ENCODE assay signal across 8 cellular contexts in genomic region chr16:67893791-67894399, GRCh38. TPM values are rescaled to one million over a fixed set of nuclear protein-coding genes. Genes with fewer than 3 reads are reported as not detected.
DNase-seq lines count a peak whose midpoint lies in the region; ATAC-seq, FAIRE-seq and TF ChIP-seq lines count a peak whose summit lies in the region.

No MANE protein-coding gene starts in this region.

- TF ChIP-seq EP300 in HepG2 (IDR thresholded peaks at IDR 0.05; ENCODE audit: low read depth in 2 of 2, low read length in 2 of 2) (no peak), HepG2 (CRISPR knock-in tag; IDR thresholded peaks at IDR 0.05; ENCODE audit: borderline replicate concordance) (no peak), upper lobe of left lung (IDR thresholded peaks at IDR 0.05) (no peak)

- POLR2A ChIA-PET in HepG2 (lab: Yijun Ruan, JAX) = interaction anchor here (1.0 to 3.0 kb wide), 7 partner anchors 11 to 87 kb away, joined by 3 to 32 read pairs (median 4); partner anchors contain the start of genes CTRL, EDC4, NRN1L and RANBP10

- peak overlapping the region; percentile 86 for H3K4me2 ChIP-seq in HepG2 (ENCODE audit: low read depth, low read length)

- CTCF ChIA-PET in HepG2 (lab: Yijun Ruan, JAX; ENCODE audit: low intra/inter-chr PET ratio, low total read pairs) = interaction anchor here (1.1 kb wide), 1 partner anchor 35 kb away, joined by 3 read pairs; no protein-coding TSS in a partner anchor

- H3K4me1 ChIP-seq in heart right ventricle (peaks cover 13 to 60% (median 53%) of the 10 kb centered on the region in 9 donors), adrenal gland (replicated peaks in 1 of 2) (peaks cover 13 to 31% of the 10 kb centered on the region in 2 donors), HepG2 (ENCODE audit: insufficient read depth, low read length) (peaks cover 51% of the 10 kb centered on the region), upper lobe of left lung (peaks cover 31 to 50% (median 41%) of the 10 kb centered on the region in 4 donors)

- H3K79me2 ChIP-seq in HepG2 (ENCODE audit: insufficient read depth, low read length) = peaks cover 40% of the 10 kb centered on the region

- intact Hi-C loops in heart right ventricle (cut with DNase I) = loop anchor here in 1 of 10 donors (5.0 kb wide), 1 partner anchor 52 kb away; the partner anchor contains the start of gene THAP11
- intact Hi-C loops in cardiac septum (cut with DNase I) = loop anchor here (5.0 kb wide), 1 partner anchor 128 kb away; the partner anchor contains the start of genes DDX28 and DUS2
- intact Hi-C loops in adrenal gland (cut with DNase I) = no loop called here
- intact Hi-C loops in HepG2 (cut with micrococcal nuclease; ENCODE audit: unreplicated experiment) = loop anchor here (1.0 to 2.0 kb wide), 2 partner anchors 20 to 35 kb away; no protein-coding TSS in a partner anchor

- in situ Hi-C loops in HepG2 (cut with HindIII; ENCODE audit: extremely low pct_ligation_motif_present, low pct_unique_long_range_greater_than_20kb) = no loop called here

- FAIRE-seq in HepG2 (lab: Jason Lieb, UNC) = peak; percentile 63

- 24 to 26% methylated on average over 11 of the region's 11 CpGs for WGBS in heart right ventricle, 2 donors
- WGBS in adrenal gland, 4 donors = 22 to 24% (median 24%) methylated on average over 11 of the region's 11 CpGs
- WGBS in HepG2 (ENCODE audit: low lambda C conversion rate) = 2% methylated on average over 11 of the region's 11 CpGs
- WGBS in upper lobe of left lung, 2 donors = 22 to 30% methylated on average over 11 of the region's 11 CpGs

- H3K9ac ChIP-seq in HepG2 (ENCODE audit: insufficient read depth, low read depth, low read length) = peak overlapping the region; percentile 99

- H2AFZ ChIP-seq in HepG2 (ENCODE audit: low read length) = no peak overlapping the region

- TF ChIP-seq POLR2A in adrenal gland (IDR thresholded peaks at IDR 0.05) (no peak), HepG2 (IDR thresholded peaks at IDR 0.05; ENCODE audit: insufficient read depth in 1 of 2, low read depth in 2 of 2, low read length in 2 of 2) (peak in 1 of 2 experiments; percentile 81; a peak in 2 of 4 replicates), upper lobe of left lung (IDR thresholded peaks at IDR 0.05) (no peak)

- H4K20me1 ChIP-seq in HepG2 (ENCODE audit: insufficient read depth, low read length) = peaks cover 7% of the 10 kb centered on the region; the same call in 1 of the 2 replicates

- H3K27ac ChIP-seq in heart right ventricle (peak overlapping the region; percentile 87 to 99 (median 97)), adrenal gland (peak overlapping the region; percentile 91 to 98 (median 96)), HepG2 (ENCODE audit: extremely low read length, insufficient read depth, low read length) (peak overlapping the region; percentile 90), upper lobe of left lung (peak overlapping the region; percentile 95 to 97 (median 97))

- TSS peak; percentile 66 for BruUV-seq in HepG2 (replicated peaks; lab: Mats Ljungman, UMichigan)

- TF ChIP-seq RAD21 in HepG2 (CRISPR knock-in tag; IDR thresholded peaks at IDR 0.05) = no peak

- no peak for ATAC-seq in heart right ventricle
- ATAC-seq in HepG2 = peak; percentile 34
- ATAC-seq in upper lobe of left lung (ENCODE audit: low FRiP score in 2 of 2) = no peak

- H3K36me3 ChIP-seq in heart right ventricle (no peaks in the 10 kb centered on the region), adrenal gland (replicated peaks in 1 of 2) (no peaks in the 10 kb centered on the region), HepG2 (replicated peaks in 1 of 2; ENCODE audit: control insufficient read depth in 1 of 2, insufficient read depth in 2 of 2, low read length in 2 of 2) (no peaks in the 10 kb centered on the region), upper lobe of left lung (no peaks in the 10 kb centered on the region)

- TF ChIP-seq CTCF in heart right ventricle (IDR thresholded peaks at IDR 0.05) = no peak
- TF ChIP-seq CTCF in adrenal gland (IDR thresholded peaks at IDR 0.05) = no peak
- TF ChIP-seq CTCF in HepG2 (CRISPR knock-in tag; IDR thresholded peaks at IDR 0.05) = no peak
- no peak for TF ChIP-seq CTCF in upper lobe of left lung (IDR thresholded peaks at IDR 0.05)

- H3K4me3 ChIP-seq in heart right ventricle (peak overlapping the region; percentile 72 to 100 (median 96)), adrenal gland (peak overlapping the region; percentile 41 to 97 (median 65)), HepG2 (replicated peaks in 1 of 3; ENCODE audit: insufficient read depth in 1 of 3, low read depth in 2 of 3, low read length in 3 of 3) (peak overlapping the region; percentile 93 to 99 (median 98)), upper lobe of left lung (peak overlapping the region; percentile 78 to 97 (median 85))

- no peaks in the 10 kb centered on the region for H3K27me3 ChIP-seq in heart right ventricle
- no peaks in the 10 kb centered on the region for H3K27me3 ChIP-seq in adrenal gland
- H3K27me3 ChIP-seq in HepG2 (ENCODE audit: control insufficient read depth in 1 of 2, insufficient read depth in 2 of 2, low read length in 2 of 2) = no peaks in the 10 kb centered on the region; a peak in 1 of 5 replicates
- H3K27me3 ChIP-seq in upper lobe of left lung = no peaks in the 10 kb centered on the region

- H3K9me3 ChIP-seq in heart right ventricle (no peaks in the 10 kb centered on the region), adrenal gland (replicated peaks in 1 of 3) (no peaks in the 10 kb centered on the region), HepG2 (ENCODE audit: low read length) (no peaks in the 10 kb centered on the region), upper lobe of left lung (no peaks in the 10 kb centered on the region)

- DNase-seq in heart right ventricle (no peak), cardiac septum (ENCODE audit: low spot score) (no peak), adrenal gland (peak in 1 of 7 donors; percentile 44), HepG2 (ENCODE audit: low spot score) (peak; percentile 60), upper lobe of left lung (no peak), NCI-H748 treated with DMSO at 0.1 percent for 48 hours (lab: John Stamatoyannopoulos, UW) (no peak), NCI-H2196 (lab: John Stamatoyannopoulos, UW; ENCODE audit: unreplicated experiment) (no peak), glomerular visceral epithelial cell (ENCODE audit: extremely low spot score) (no peak)

RNA-seq across cellular contexts. Expression of gene PSKH1, which starts 0.8 kb away (rescaled TPM):
- total RNA-seq in heart right ventricle (10 to 100 TPM; 16.0 to 24.5 (median 20.5) TPM), cardiac septum (22.6 TPM), adrenal gland (10 to 100 TPM; 19.9 to 43.7 (median 29.1) TPM), HepG2 (2016; rRNA removed; fragmentation: Illumina TruSeq; extraction: Trizol) (8.4 and 12.9 TPM in 2 replicates), upper lobe of left lung (10 to 100 TPM; 21.9 to 36.5 (median 31.5) TPM)
- polyA plus RNA-seq in heart right ventricle (10 to 100 TPM; 15.7 to 22.9 TPM), adrenal gland (10 to 100 TPM in 2 of 3 donors, 1 to 10 TPM in 1; 9.5 to 18.2 (median 15.4) TPM), HepG2 (2011; rRNA removed) (19.1 and 45.7 TPM in 2 replicates)
- total RNA-seq in HepG2 (2016; cell fraction: cytosol; rRNA removed; fragmentation: Illumina TruSeq; extraction: Trizol; ENCODE audit: low read depth) = 19.3 and 21.7 TPM in 2 replicates
- 11.2 and 11.8 TPM in 2 replicates for total RNA-seq in HepG2 (2016; cell fraction: insoluble cytoplasmic fraction; rRNA removed; fragmentation: Illumina TruSeq; extraction: Trizol)
- 29.0 and 30.2 TPM in 2 replicates for total RNA-seq in HepG2 (2016; cell fraction: membrane; rRNA removed; fragmentation: Illumina TruSeq; extraction: Trizol)
- total RNA-seq in HepG2 (2016; cell fraction: nucleus; rRNA removed; fragmentation: Illumina TruSeq; extraction: Trizol) = 10.0 and 11.3 TPM in 2 replicates
- polyA plus RNA-seq in HepG2 (2011; cell fraction: cytosol; rRNA removed) = 25.6 and 28.0 TPM in 2 replicates
- 28.8 and 29.7 TPM in 2 replicates for polyA plus RNA-seq in HepG2 (2011; cell fraction: nucleus; rRNA removed)
- 18.9 and 23.9 TPM in 2 replicates for polyA plus RNA-seq in HepG2 (2012)
- polyA plus RNA-seq in HepG2 (2016; cell fraction: cytosol; fragmentation: Illumina TruSeq; extraction: Trizol; ENCODE audit: low read depth) = 17.3 and 28.4 TPM in 2 replicates
- 25.1 and 27.8 TPM in 2 replicates for polyA plus RNA-seq in HepG2 (2016; cell fraction: insoluble cytoplasmic fraction; fragmentation: Illumina TruSeq; extraction: Trizol; ENCODE audit: low read depth)
- 46.7 and 49.0 TPM in 2 replicates for polyA plus RNA-seq in HepG2 (2016; cell fraction: membrane; fragmentation: Illumina TruSeq; extraction: Trizol; ENCODE audit: low read depth)
- polyA plus RNA-seq in HepG2 (2016; cell fraction: nucleus; fragmentation: Illumina TruSeq; extraction: Trizol; ENCODE audit: insufficient read depth, low read depth) = 19.1 and 27.5 TPM in 2 replicates
- 49.1 and 87.7 TPM in 2 replicates for polyA minus RNA-seq in HepG2 (2011; rRNA and poly(A)+ RNA removed; ENCODE audit: low replicate concordance)
- 17.5 and 18.7 TPM in 2 replicates for polyA minus RNA-seq in HepG2 (2011; cell fraction: cytosol; rRNA and poly(A)+ RNA removed)
- polyA minus RNA-seq in HepG2 (2011; cell fraction: nucleus; rRNA and poly(A)+ RNA removed) = 16.0 and 20.4 TPM in 2 replicates

RNA-seq across cellular contexts. Expression of gene NRN1L, which starts 9.2 kb away (rescaled TPM):
- total RNA-seq in heart right ventricle (1 to 10 TPM in 6 of 10 donors, not detected in 4; 1.1 to 2.7 (median 1.5) TPM), cardiac septum (2.1 TPM), adrenal gland (1 to 10 TPM in 2 of 8 donors, under 1 TPM in 4, not detected in 2; 0.72 to 2.1 (median 0.90) TPM), HepG2 (2016; rRNA removed; fragmentation: Illumina TruSeq; extraction: Trizol) (0.53 TPM in 1 of 2 replicates, not detected in the other), upper lobe of left lung (1 to 10 TPM in 5 of 6 donors, not detected in 1; 1.6 to 4.2 (median 2.3) TPM)
- polyA plus RNA-seq in heart right ventricle (1 to 10 TPM; 1.8 to 4.0 TPM), adrenal gland (1 to 10 TPM in 2 of 3 donors, under 1 TPM in 1; 0.99 to 6.8 (median 2.5) TPM), HepG2 (2011; rRNA removed) (1.2 and 1.3 TPM in 2 replicates)
- not detected in 2 replicates for total RNA-seq in HepG2 (2016; cell fraction: cytosol; rRNA removed; fragmentation: Illumina TruSeq; extraction: Trizol; ENCODE audit: low read depth)
- 0.24 TPM in 1 of 2 replicates, not detected in the other for total RNA-seq in HepG2 (2016; cell fraction: insoluble cytoplasmic fraction; rRNA removed; fragmentation: Illumina TruSeq; extraction: Trizol)
- 0.38 TPM in 1 of 2 replicates, not detected in the other for total RNA-seq in HepG2 (2016; cell fraction: membrane; rRNA removed; fragmentation: Illumina TruSeq; extraction: Trizol)
- total RNA-seq in HepG2 (2016; cell fraction: nucleus; rRNA removed; fragmentation: Illumina TruSeq; extraction: Trizol) = not detected in 2 replicates
- 0.33 and 0.93 TPM in 2 replicates for polyA plus RNA-seq in HepG2 (2011; cell fraction: cytosol; rRNA removed)
- polyA plus RNA-seq in HepG2 (2011; cell fraction: nucleus; rRNA removed) = 11.7 and 16.3 TPM in 2 replicates
- polyA plus RNA-seq in HepG2 (2012) = 0.90 and 2.0 TPM in 2 replicates
- 0.19 TPM in 1 of 2 replicates, not detected in the other for polyA plus RNA-seq in HepG2 (2016; cell fraction: cytosol; fragmentation: Illumina TruSeq; extraction: Trizol; ENCODE audit: low read depth)
- polyA plus RNA-seq in HepG2 (2016; cell fraction: insoluble cytoplasmic fraction; fragmentation: Illumina TruSeq; extraction: Trizol; ENCODE audit: low read depth) = not detected in 2 replicates
- not detected in 2 replicates for polyA plus RNA-seq in HepG2 (2016; cell fraction: membrane; fragmentation: Illumina TruSeq; extraction: Trizol; ENCODE audit: low read depth)
- 1.4 and 1.9 TPM in 2 replicates for polyA plus RNA-seq in HepG2 (2016; cell fraction: nucleus; fragmentation: Illumina TruSeq; extraction: Trizol; ENCODE audit: insufficient read depth, low read depth)
- 0.86 TPM in 1 of 2 replicates, not detected in the other for polyA minus RNA-seq in HepG2 (2011; rRNA and poly(A)+ RNA removed; ENCODE audit: low replicate concordance)
- polyA minus RNA-seq in HepG2 (2011; cell fraction: cytosol; rRNA and poly(A)+ RNA removed) = not detected in 2 replicates
- not detected in 2 replicates for polyA minus RNA-seq in HepG2 (2011; cell fraction: nucleus; rRNA and poly(A)+ RNA removed)

RNA-seq across cellular contexts. Expression of gene EDC4, which starts 21.0 kb away (rescaled TPM):
- total RNA-seq in heart right ventricle (10 to 100 TPM; 25.8 to 41.6 (median 31.3) TPM), cardiac septum (43.8 TPM), adrenal gland (10 to 100 TPM; 34.0 to 70.8 (median 54.1) TPM), HepG2 (2016; rRNA removed; fragmentation: Illumina TruSeq; extraction: Trizol) (53.4 and 59.1 TPM in 2 replicates), upper lobe of left lung (100 to 1,000 TPM in 1 of 6 donors, 10 to 100 TPM in 5; 41.6 to 101 (median 65.0) TPM)
- polyA plus RNA-seq in heart right ventricle (10 to 100 TPM; 30.2 to 46.8 TPM), adrenal gland (100 to 1,000 TPM in 1 of 3 donors, 10 to 100 TPM in 2; 57.8 to 115 (median 73.3) TPM), HepG2 (2011; rRNA removed) (51.4 and 65.8 TPM in 2 replicates)
- 3.4 and 6.4 TPM in 2 replicates for total RNA-seq in HepG2 (2016; cell fraction: cytosol; rRNA removed; fragmentation: Illumina TruSeq; extraction: Trizol; ENCODE audit: low read depth)
- 49.7 and 63.5 TPM in 2 replicates for total RNA-seq in HepG2 (2016; cell fraction: insoluble cytoplasmic fraction; rRNA removed; fragmentation: Illumina TruSeq; extraction: Trizol)
- 14.5 and 17.3 TPM in 2 replicates for total RNA-seq in HepG2 (2016; cell fraction: membrane; rRNA removed; fragmentation: Illumina TruSeq; extraction: Trizol)
- total RNA-seq in HepG2 (2016; cell fraction: nucleus; rRNA removed; fragmentation: Illumina TruSeq; extraction: Trizol) = 56.7 and 57.8 TPM in 2 replicates
- polyA plus RNA-seq in HepG2 (2011; cell fraction: cytosol; rRNA removed) = 31.1 and 42.0 TPM in 2 replicates
- 315 and 402 TPM in 2 replicates for polyA plus RNA-seq in HepG2 (2011; cell fraction: nucleus; rRNA removed)
- polyA plus RNA-seq in HepG2 (2012) = 35.8 and 45.8 TPM in 2 replicates
- 3.8 and 5.4 TPM in 2 replicates for polyA plus RNA-seq in HepG2 (2016; cell fraction: cytosol; fragmentation: Illumina TruSeq; extraction: Trizol; ENCODE audit: low read depth)
- polyA plus RNA-seq in HepG2 (2016; cell fraction: insoluble cytoplasmic fraction; fragmentation: Illumina TruSeq; extraction: Trizol; ENCODE audit: low read depth) = 41.9 and 50.8 TPM in 2 replicates
- 4.5 and 8.2 TPM in 2 replicates for polyA plus RNA-seq in HepG2 (2016; cell fraction: membrane; fragmentation: Illumina TruSeq; extraction: Trizol; ENCODE audit: low read depth)
- polyA plus RNA-seq in HepG2 (2016; cell fraction: nucleus; fragmentation: Illumina TruSeq; extraction: Trizol; ENCODE audit: insufficient read depth, low read depth) = 159 and 172 TPM in 2 replicates
- polyA minus RNA-seq in HepG2 (2011; rRNA and poly(A)+ RNA removed; ENCODE audit: low replicate concordance) = 150 and 170 TPM in 2 replicates
- 37.8 and 44.5 TPM in 2 replicates for polyA minus RNA-seq in HepG2 (2011; cell fraction: cytosol; rRNA and poly(A)+ RNA removed)
- polyA minus RNA-seq in HepG2 (2011; cell fraction: nucleus; rRNA and poly(A)+ RNA removed) = 61.0 and 65.3 TPM in 2 replicates

RNA-seq across cellular contexts. Expression of gene CTRL, which starts 37.8 kb away (rescaled TPM):
- 1 to 10 TPM in 2 of 10 donors, under 1 TPM in 8; 0.39 to 1.6 (median 0.84) TPM for total RNA-seq in heart right ventricle
- 1 to 10 TPM in 1 of 2 donors, under 1 TPM in 1; 0.74 to 2.0 TPM for polyA plus RNA-seq in heart right ventricle
- total RNA-seq in cardiac septum = not detected
- total RNA-seq in adrenal gland = 1 to 10 TPM in 4 of 8 donors, under 1 TPM in 3, not detected in 1; 0.26 to 2.2 (median 1.2) TPM
- polyA plus RNA-seq in adrenal gland = 1 to 10 TPM in 2 of 3 donors, under 1 TPM in 1; 0.09 to 4.6 (median 3.2) TPM
- total RNA-seq in HepG2 (2016; rRNA removed; fragmentation: Illumina TruSeq; extraction: Trizol) = 1.1 and 2.7 TPM in 2 replicates
- total RNA-seq in HepG2 (2016; cell fraction: cytosol; rRNA removed; fragmentation: Illumina TruSeq; extraction: Trizol; ENCODE audit: low read depth) = 1.7 and 2.0 TPM in 2 replicates
- 1.9 and 2.5 TPM in 2 replicates for total RNA-seq in HepG2 (2016; cell fraction: insoluble cytoplasmic fraction; rRNA removed; fragmentation: Illumina TruSeq; extraction: Trizol)
- 2.8 and 4.0 TPM in 2 replicates for total RNA-seq in HepG2 (2016; cell fraction: membrane; rRNA removed; fragmentation: Illumina TruSeq; extraction: Trizol)
- 2.4 and 3.4 TPM in 2 replicates for total RNA-seq in HepG2 (2016; cell fraction: nucleus; rRNA removed; fragmentation: Illumina TruSeq; extraction: Trizol)
- 1.7 and 1.9 TPM in 2 replicates for polyA plus RNA-seq in HepG2 (2011; rRNA removed)
- polyA plus RNA-seq in HepG2 (2011; cell fraction: cytosol; rRNA removed) = 0.82 and 1.1 TPM in 2 replicates
- 8.1 and 10.3 TPM in 2 replicates for polyA plus RNA-seq in HepG2 (2011; cell fraction: nucleus; rRNA removed)
- 0.86 and 2.7 TPM in 2 replicates for polyA plus RNA-seq in HepG2 (2012)
- 2.1 and 2.2 TPM in 2 replicates for polyA plus RNA-seq in HepG2 (2016; cell fraction: cytosol; fragmentation: Illumina TruSeq; extraction: Trizol; ENCODE audit: low read depth)
- polyA plus RNA-seq in HepG2 (2016; cell fraction: insoluble cytoplasmic fraction; fragmentation: Illumina TruSeq; extraction: Trizol; ENCODE audit: low read depth) = 0.96 and 3.6 TPM in 2 replicates
- polyA plus RNA-seq in HepG2 (2016; cell fraction: membrane; fragmentation: Illumina TruSeq; extraction: Trizol; ENCODE audit: low read depth) = 1.7 and 2.4 TPM in 2 replicates
- 6.3 and 7.8 TPM in 2 replicates for polyA plus RNA-seq in HepG2 (2016; cell fraction: nucleus; fragmentation: Illumina TruSeq; extraction: Trizol; ENCODE audit: insufficient read depth, low read depth)
- polyA minus RNA-seq in HepG2 (2011; rRNA and poly(A)+ RNA removed; ENCODE audit: low replicate concordance) = 1.8 and 2.2 TPM in 2 replicates
- polyA minus RNA-seq in HepG2 (2011; cell fraction: cytosol; rRNA and poly(A)+ RNA removed) = not detected in 2 replicates
- polyA minus RNA-seq in HepG2 (2011; cell fraction: nucleus; rRNA and poly(A)+ RNA removed) = 0.90 and 2.0 TPM in 2 replicates
- total RNA-seq in upper lobe of left lung = 1 to 10 TPM; 1.6 to 4.2 (median 2.4) TPM

RNA-seq across cellular contexts. Expression of gene PSMB10, which starts 42.8 kb away (rescaled TPM):
- total RNA-seq in heart right ventricle = 100 to 1,000 TPM in 1 of 10 donors, 10 to 100 TPM in 9; 48.9 to 164 (median 62.8) TPM
- 100 to 1,000 TPM in 1 of 2 donors, 10 to 100 TPM in 1; 87.4 to 170 TPM for polyA plus RNA-seq in heart right ventricle
- total RNA-seq in cardiac septum = 66.1 TPM
- total RNA-seq in adrenal gland = 10 to 100 TPM; 42.0 to 71.9 (median 59.1) TPM
- polyA plus RNA-seq in adrenal gland = 100 to 1,000 TPM in 2 of 3 donors, 10 to 100 TPM in 1; 12.6 to 315 (median 305) TPM
- 65.9 and 71.3 TPM in 2 replicates for total RNA-seq in HepG2 (2016; rRNA removed; fragmentation: Illumina TruSeq; extraction: Trizol)
- total RNA-seq in HepG2 (2016; cell fraction: cytosol; rRNA removed; fragmentation: Illumina TruSeq; extraction: Trizol; ENCODE audit: low read depth) = 135 and 146 TPM in 2 replicates
- total RNA-seq in HepG2 (2016; cell fraction: insoluble cytoplasmic fraction; rRNA removed; fragmentation: Illumina TruSeq; extraction: Trizol) = 68.9 and 72.1 TPM in 2 replicates
- total RNA-seq in HepG2 (2016; cell fraction: membrane; rRNA removed; fragmentation: Illumina TruSeq; extraction: Trizol) = 107 and 122 TPM in 2 replicates
- total RNA-seq in HepG2 (2016; cell fraction: nucleus; rRNA removed; fragmentation: Illumina TruSeq; extraction: Trizol) = 28.4 and 28.5 TPM in 2 replicates
- polyA plus RNA-seq in HepG2 (2011; rRNA removed) = 12.7 and 17.8 TPM in 2 replicates
- 15.3 and 32.0 TPM in 2 replicates for polyA plus RNA-seq in HepG2 (2011; cell fraction: cytosol; rRNA removed)
- polyA plus RNA-seq in HepG2 (2011; cell fraction: nucleus; rRNA removed) = 23.8 and 27.0 TPM in 2 replicates
- 20.6 and 20.8 TPM in 2 replicates for polyA plus RNA-seq in HepG2 (2012)
- polyA plus RNA-seq in HepG2 (2016; cell fraction: cytosol; fragmentation: Illumina TruSeq; extraction: Trizol; ENCODE audit: low read depth) = 128 and 158 TPM in 2 replicates
- 65.0 and 66.8 TPM in 2 replicates for polyA plus RNA-seq in HepG2 (2016; cell fraction: insoluble cytoplasmic fraction; fragmentation: Illumina TruSeq; extraction: Trizol; ENCODE audit: low read depth)
- polyA plus RNA-seq in HepG2 (2016; cell fraction: membrane; fragmentation: Illumina TruSeq; extraction: Trizol; ENCODE audit: low read depth) = 86.7 and 90.6 TPM in 2 replicates
- 32.5 and 33.1 TPM in 2 replicates for polyA plus RNA-seq in HepG2 (2016; cell fraction: nucleus; fragmentation: Illumina TruSeq; extraction: Trizol; ENCODE audit: insufficient read depth, low read depth)
- 16.1 and 17.6 TPM in 2 replicates for polyA minus RNA-seq in HepG2 (2011; rRNA and poly(A)+ RNA removed; ENCODE audit: low replicate concordance)
- 5.4 and 12.7 TPM in 2 replicates for polyA minus RNA-seq in HepG2 (2011; cell fraction: cytosol; rRNA and poly(A)+ RNA removed)
- 7.2 and 9.8 TPM in 2 replicates for polyA minus RNA-seq in HepG2 (2011; cell fraction: nucleus; rRNA and poly(A)+ RNA removed)
- total RNA-seq in upper lobe of left lung = 100 to 1,000 TPM in 1 of 6 donors, 10 to 100 TPM in 5; 48.2 to 106 (median 60.6) TPM

Comparison
In these comparisons a context has a peak if more than half of its experiments do, and no peak if none do; other contexts are left out.
1. intact Hi-C loops: an anchor here in cardiac septum (5.0 kb wide) and HepG2 (1.0 to 2.0 kb wide); none called in adrenal gland.